In the genomic region with DNA sequence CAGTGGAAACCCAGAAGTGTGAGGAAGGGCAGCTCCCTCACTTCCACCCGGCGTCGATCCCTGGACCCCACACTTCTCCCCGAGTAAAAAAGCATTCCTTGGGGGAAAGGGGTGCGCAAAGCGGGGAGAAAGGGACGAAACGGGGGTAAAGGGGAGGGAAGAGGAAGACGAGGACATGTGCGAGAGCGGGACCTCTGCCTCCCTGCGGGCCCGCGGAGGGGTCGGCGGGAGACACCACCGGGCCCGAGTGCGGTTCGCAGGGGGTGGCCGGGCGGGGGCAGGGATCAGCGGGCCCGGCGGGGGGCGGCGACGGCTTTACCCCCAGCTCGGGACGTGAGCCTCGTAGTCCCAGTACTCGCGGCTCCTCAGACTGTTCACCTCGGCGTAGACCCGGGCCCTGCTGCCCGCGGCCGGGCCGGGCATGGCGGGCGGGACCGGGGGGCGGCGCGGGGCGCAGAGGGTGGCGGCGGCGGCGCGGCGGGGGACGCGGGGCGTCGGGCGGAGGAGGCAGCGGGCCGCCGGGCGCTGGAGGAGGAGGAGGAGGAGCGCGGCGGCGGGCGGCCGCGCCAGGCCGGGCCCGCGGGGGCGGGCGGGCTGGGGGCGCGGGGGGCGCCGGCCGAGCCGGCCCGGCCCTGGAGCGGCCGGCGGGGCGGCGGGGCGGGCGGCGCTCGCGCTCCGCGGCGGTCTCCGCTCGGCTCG, we compare ENCODE assay signal across 8 cellular contexts. TPM values are rescaled to one million over a fixed set of nuclear protein-coding genes. Genes with fewer than 3 reads are reported as not detected.
A peak's percentile ranks its signal among the peaks of the same experiment; 100 is the strongest.
DNase-seq lines count a peak whose midpoint lies in the region; ATAC-seq and TF ChIP-seq lines count a peak whose summit lies in the region.

No MANE protein-coding gene starts in this region.

- peaks cover 51 to 54% (median 53%) of the 10 kb centered on the region in 3 donors for H3K4me1 Mint-ChIP-seq in T-cell

- ATAC-seq in HG02852 (IDR thresholded peaks at IDR 0.05; ENCODE audit: unreplicated experiment) (peak; percentile 31), T-cell (replicated peaks in 1 of 4) (peak; percentile 9 to 42 (median 32))

- H3K27ac ChIP-seq in esophagus muscularis mucosa (replicated peaks in 1 of 4) (peak overlapping the region; percentile 57 to 72 (median 62)), neutrophil (no peak overlapping the region)

- H3K9me3 Mint-ChIP-seq in T-cell = no peaks in the 10 kb centered on the region

- intact Hi-C loops in esophagus muscularis mucosa (cut with DNase I) = loop anchor here (5.0 kb wide), 2 partner anchors 70 to 175 kb away; a partner anchor contains a TSS

- no peak for TF ChIP-seq EP300 in esophagus muscularis mucosa (IDR thresholded peaks at IDR 0.05)

- H3K36me3 ChIP-seq in esophagus muscularis mucosa (peaks cover 0 to 40% (median 27%) of the 10 kb centered on the region in 4 donors), neutrophil (peaks cover 3% of the 10 kb centered on the region)

- peak overlapping the region; percentile 66 to 95 (median 80) for H3K4me3 ChIP-seq in esophagus muscularis mucosa
- H3K4me3 ChIP-seq in neutrophil (ENCODE audit: low read depth in 1 of 2, low read length in 1 of 2) = peak overlapping the region; percentile 52 to 66

- peaks cover 30% of the 10 kb centered on the region for H3K36me3 Mint-ChIP-seq in T-cell

- under 1% methylated on average over 17 of the region's 97 CpGs for WGBS in esophagus muscularis mucosa

- H3K9me3 ChIP-seq in esophagus muscularis mucosa (no peaks in the 10 kb centered on the region), neutrophil (no peaks in the 10 kb centered on the region)

- H3K4me1 ChIP-seq in esophagus muscularis mucosa = peaks cover 23 to 39% (median 30%) of the 10 kb centered on the region in 4 donors
- peaks cover 10 to 17% of the 10 kb centered on the region in 2 experiments for H3K4me1 ChIP-seq in neutrophil (ENCODE audit: control insufficient read depth in 1 of 2, insufficient read depth in 1 of 2, low read depth in 1 of 2, low read length in 1 of 2)

- H3K4me3 Mint-ChIP-seq in T-cell = peak overlapping the region; percentile 80 to 89 (median 84)

- peak overlapping the region; percentile 78 to 79 for H3K27ac Mint-ChIP-seq in T-cell

- peak; percentile 1 for DNase-seq in NCI-H2227 (lab: John Stamatoyannopoulos, UW; ENCODE audit: unreplicated experiment)
- DNase-seq in NCI-H2227 treated with DMSO at 0.1 percent for 48 hours (lab: John Stamatoyannopoulos, UW) = no peak
- peak in 6 of 34 experiments; percentile 4 to 13 (median 5) for DNase-seq in T-cell
- no peak for DNase-seq in esophagus muscularis mucosa (ENCODE audit: extremely low spot score)
- DNase-seq in NCI-H2196 treated with DMSO at 0.1 percent for 48 hours (lab: John Stamatoyannopoulos, UW; ENCODE audit: unreplicated experiment) = no peak
- DNase-seq in HCEC 1CT = no peak

- POLR2A ChIA-PET in T-cell (lab: Charles Lee) = interaction anchor here (0.5 to 1.2 kb wide), 3 partner anchors 27 to 640 kb away, joined by 3 read pairs; a partner anchor contains a TSS

- H3K27me3 Mint-ChIP-seq in T-cell = peaks cover 6 to 16% of the 10 kb centered on the region in 2 donors

- peaks cover 0 to 5% (median 0%) of the 10 kb centered on the region in 4 donors for H3K27me3 ChIP-seq in esophagus muscularis mucosa
- peaks cover 42% of the 10 kb centered on the region for H3K27me3 ChIP-seq in neutrophil

- TF ChIP-seq CTCF in esophagus muscularis mucosa (IDR thresholded peaks at IDR 0.05) = no peak
- no peak for TF ChIP-seq CTCF in neutrophil (IDR thresholded peaks at IDR 0.05)

- TF ChIP-seq POLR2A in esophagus muscularis mucosa (IDR thresholded peaks at IDR 0.05; ENCODE audit: low read depth) = no peak

- CTCF ChIA-PET in T-cell (lab: Charles Lee) = interaction anchor here (1.2 to 1.4 kb wide), 2 partner anchors 18 to 68 kb away, joined by 3 to 6 read pairs; a partner anchor contains a TSS

RNA-seq across cellular contexts. Expression of a gene that starts 0.4 kb away (rescaled TPM):
- 10 to 100 TPM; 51.9 to 62.4 (median 55.0) TPM for total RNA-seq in T-cell
- 10 to 100 TPM; 37.1 to 56.5 (median 42.7) TPM for total RNA-seq in esophagus muscularis mucosa
